In the genomic region with DNA sequence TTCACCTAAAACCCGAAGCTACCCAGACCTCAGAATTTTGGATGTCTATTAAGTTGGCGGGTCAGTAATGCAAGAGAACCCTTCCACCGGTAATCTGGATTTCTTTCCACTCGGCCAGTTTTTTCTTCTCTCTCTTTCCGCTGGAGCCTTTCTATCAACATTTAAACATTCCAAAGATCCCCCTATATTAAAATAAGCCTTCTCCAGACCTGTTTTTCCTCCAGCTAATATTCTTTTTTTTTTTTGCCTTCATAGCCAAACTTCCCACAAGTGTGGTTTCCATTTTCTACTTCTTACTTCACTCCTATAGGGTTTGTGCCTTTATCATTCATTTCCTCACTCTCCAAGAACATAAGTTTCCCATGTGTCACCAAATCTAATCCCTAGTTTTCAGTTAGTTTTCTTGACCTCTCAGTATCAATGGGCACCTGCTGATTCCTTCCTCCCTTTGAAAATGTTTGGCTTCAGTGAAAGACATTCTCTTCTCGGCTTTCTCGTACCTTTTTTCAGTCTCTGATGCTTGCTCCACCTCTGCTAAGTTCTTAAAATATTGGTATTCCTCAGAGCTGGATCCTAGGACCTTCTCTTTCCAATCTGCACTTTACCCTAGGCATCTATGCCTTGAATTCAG, we compare ENCODE assay signal across 8 cellular contexts. TPM values are rescaled to one million over a fixed set of nuclear protein-coding genes. Genes with fewer than 3 reads are reported as not detected.
DNase-seq lines count a peak whose midpoint lies in the region; ATAC-seq and TF ChIP-seq lines count a peak whose summit lies in the region.

No MANE protein-coding gene starts in this region.

- TF ChIP-seq CTCF in brain microvascular endothelial cell (IDR thresholded peaks at IDR 0.05; ENCODE audit: low read depth, low read length, missing control alignments), result no peak
- TF ChIP-seq CTCF in mesothelial cell of epicardium (IDR thresholded peaks at IDR 0.05; ENCODE audit: unreplicated experiment), result no peak

- no peak for DNase-seq in stimulated activated naive CD8-positive, alpha-beta T cell treated with anti-CD3 and anti-CD28 coated beads, Interleukin-15, Interleukin-2, amounts not matched to agents 100 U/mL and 50 U/mL, for 24 hours
- DNase-seq in brain microvascular endothelial cell (no peak), mesothelial cell of epicardium (ENCODE audit: low spot score in 2 of 2, unreplicated experiment in 2 of 2) (no peak), NCI-H2029 treated with DMSO at 0.1 percent for 48 hours (lab: John Stamatoyannopoulos, UW) (no peak), AG08396 (ENCODE audit: low spot score) (no peak)

- peak overlapping the region; percentile 93 for H3K4me3 Mint-ChIP-seq in stimulated activated naive CD8-positive, alpha-beta T cell treated with anti-CD3 and anti-CD28 coated beads, Interleukin-15, Interleukin-2, amounts not matched to agents 100 ng/mL and 50 ng/mL, for 24 hours
- H3K4me3 Mint-ChIP-seq in mesothelial cell of epicardium, result peak overlapping the region; percentile 88

- peak overlapping the region; percentile 98 for H3K27ac Mint-ChIP-seq in stimulated activated naive CD8-positive, alpha-beta T cell treated with anti-CD3 and anti-CD28 coated beads, Interleukin-15, Interleukin-2, amounts not matched to agents 100 ng/mL and 50 ng/mL, for 24 hours
- H3K27ac Mint-ChIP-seq in mesothelial cell of epicardium, result peak overlapping the region; percentile 96

- H3K27ac ChIP-seq in brain microvascular endothelial cell, result peak overlapping the region; percentile 98

- ATAC-seq in stimulated activated naive CD8-positive, alpha-beta T cell treated with anti-CD3 and anti-CD28 coated beads, Interleukin-15, Interleukin-2, amounts not matched to agents 100 U/mL and 50 U/mL, for 24 hours, result no peak
- ATAC-seq in GM21786 (IDR thresholded peaks at IDR 0.05; ENCODE audit: unreplicated experiment), result no peak
- no peak for ATAC-seq in GM18868 (IDR thresholded peaks at IDR 0.05; ENCODE audit: unreplicated experiment)

- H3K9me3 Mint-ChIP-seq in stimulated activated naive CD8-positive, alpha-beta T cell treated with anti-CD3 and anti-CD28 coated beads, Interleukin-15, Interleukin-2, amounts not matched to agents 100 ng/mL and 50 ng/mL, for 24 hours, result no peaks in the 10 kb centered on the region
- peaks cover 4% of the 10 kb centered on the region for H3K9me3 Mint-ChIP-seq in mesothelial cell of epicardium

- H3K4me1 Mint-ChIP-seq in stimulated activated naive CD8-positive, alpha-beta T cell treated with anti-CD3 and anti-CD28 coated beads, Interleukin-15, Interleukin-2, amounts not matched to agents 100 ng/mL and 50 ng/mL, for 24 hours (ENCODE audit: low read depth), result peaks cover 44% of the 10 kb centered on the region
- peaks cover 17% of the 10 kb centered on the region for H3K4me1 Mint-ChIP-seq in mesothelial cell of epicardium

- peaks cover 26% of the 10 kb centered on the region for H3K36me3 ChIP-seq in brain microvascular endothelial cell (replicated peaks)

- H3K27me3 ChIP-seq in brain microvascular endothelial cell (replicated peaks), result no peaks in the 10 kb centered on the region

- H3K27me3 Mint-ChIP-seq in stimulated activated naive CD8-positive, alpha-beta T cell treated with anti-CD3 and anti-CD28 coated beads, Interleukin-15, Interleukin-2, amounts not matched to agents 100 ng/mL and 50 ng/mL, for 24 hours, result no peaks in the 10 kb centered on the region
- H3K27me3 Mint-ChIP-seq in mesothelial cell of epicardium (ENCODE audit: low read depth), result no peaks in the 10 kb centered on the region

- in situ Hi-C loops in brain microvascular endothelial cell (cut with HindIII; ENCODE audit: low pct_ligation_motif_present, low sequenced_read_pairs), result no loop called here

- H3K36me3 Mint-ChIP-seq in stimulated activated naive CD8-positive, alpha-beta T cell treated with anti-CD3 and anti-CD28 coated beads, Interleukin-15, Interleukin-2, amounts not matched to agents 100 ng/mL and 50 ng/mL, for 24 hours (ENCODE audit: low read depth), result peaks cover 36% of the 10 kb centered on the region
- peaks cover 28% of the 10 kb centered on the region for H3K36me3 Mint-ChIP-seq in mesothelial cell of epicardium

- peak overlapping the region; percentile 81 for H3K4me3 ChIP-seq in brain microvascular endothelial cell (ENCODE audit: low read depth, low read length)

RNA-seq across cellular contexts. Expression of a gene that starts 0.6 kb away (rescaled TPM):
- 56.7 to 69.3 TPM (median 64.2 TPM) in 3 replicates for total RNA-seq in mesothelial cell of epicardium

RNA-seq across cellular contexts. Expression of a gene that starts 13.4 kb away (rescaled TPM):
- 89.2 to 92.2 TPM (median 89.3 TPM) in 3 replicates for total RNA-seq in mesothelial cell of epicardium

RNA-seq across cellular contexts. Expression of a gene that starts 13.7 kb away (rescaled TPM):
- 3.9 to 5.5 TPM (median 4.8 TPM) in 3 replicates for total RNA-seq in mesothelial cell of epicardium

RNA-seq across cellular contexts. Expression of a gene that starts 44.4 kb away (rescaled TPM):
- total RNA-seq in mesothelial cell of epicardium, result 171 to 173 TPM (median 173 TPM) in 3 replicates
